Comparison of ENCODE assay signal across 8 cellular contexts in the genomic region with DNA sequence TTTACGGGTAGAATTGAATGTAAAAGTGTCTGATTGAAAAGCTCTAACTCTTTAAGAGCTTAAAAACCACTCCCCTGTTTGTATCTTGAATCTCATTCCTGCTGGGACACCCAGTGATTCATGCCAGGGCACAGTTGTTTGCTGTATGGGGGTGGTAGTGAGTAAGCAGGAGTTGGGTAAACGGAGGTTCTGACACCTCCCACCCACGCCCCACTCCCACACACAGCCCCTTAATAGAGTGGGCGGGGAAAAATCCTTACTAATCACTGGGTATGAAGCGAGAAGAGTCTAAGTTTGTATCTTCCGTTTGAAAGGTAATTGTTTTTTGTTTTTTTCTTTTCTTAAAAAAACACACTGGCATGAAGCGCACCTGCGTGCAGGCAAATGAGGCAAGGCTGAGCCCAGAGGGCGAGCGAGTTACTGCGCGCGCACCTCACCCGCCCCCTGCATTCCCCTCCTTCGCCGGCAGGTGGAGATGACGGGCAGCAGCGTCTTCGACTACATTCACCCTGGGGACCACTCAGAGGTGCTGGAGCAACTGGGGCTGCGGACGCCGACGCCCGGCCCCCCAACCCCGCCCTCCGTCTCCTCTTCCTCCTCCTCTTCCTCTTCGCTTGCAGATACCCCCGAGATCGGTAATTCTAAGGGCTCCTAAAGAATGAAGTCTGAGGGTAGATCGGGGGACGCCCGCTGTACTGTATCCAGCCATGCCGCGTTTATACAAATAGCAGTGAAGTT. TPM values are rescaled to one million over a fixed set of nuclear protein-coding genes. Genes with fewer than 3 reads are reported as not detected.
A peak's percentile ranks its signal among the peaks of the same experiment; 100 is the strongest.
DNase-seq lines count a peak whose midpoint lies in the region; ATAC-seq, FAIRE-seq and TF ChIP-seq lines count a peak whose summit lies in the region.

No MANE protein-coding gene starts in this region.

- peak; percentile 74 for DNase-seq in DMS 273 treated with DMSO at 0.1 percent for 48 hours (lab: John Stamatoyannopoulos, UW)
- DNase-seq in Karpas-422: peak; percentile 98
- DNase-seq in RCC 7860 (ENCODE audit: low spot score): peak; percentile 63
- peak; percentile 93 for DNase-seq in activated T-helper 1 cell treated with anti-CD3 and anti-CD28 coated beads, Interleukin-12 subunit alpha, Interleukin-12 subunit beta, Interleukin-2, Interleukin-4 antibody, amounts not matched to agents 30 ng/mL and 10 ng/mL and 1 ng/mL, durations not matched to agents 14 hours and 24 hours and 36 hours (ENCODE audit: low spot score)
- peak; percentile 66 to 71 for DNase-seq in fibroblast of lung (ENCODE audit: low read depth in 2 of 2)
- DNase-seq in naive thymus-derived CD8-positive, alpha-beta T cell: peak; percentile 92 to 100 (median 96)
- peak; percentile 92 for DNase-seq in stimulated activated naive B cell treated with anti-CD40 and anti-IgM and Interleukin-4, amounts not matched to agents 10 μg/mL and 1 μg/mL and 100 μg/mL, for 72 hours

- H3K4me1 ChIP-seq in Karpas-422 (ENCODE audit: low read length) (peaks cover 19% of the 10 kb centered on the region), fibroblast of lung (ENCODE audit: control insufficient read depth, extremely low read depth, insufficient read depth, low read length) (peaks cover 3% of the 10 kb centered on the region)

- intact Hi-C loops in activated T-helper 1 cell treated with anti-CD3 and anti-CD28 coated beads, Interleukin-12 subunit alpha, Interleukin-12 subunit beta, Interleukin-2, Interleukin-4 antibody, amounts not matched to agents 30 ng/mL and 10 ng/mL and 1 ng/mL, durations not matched to agents 14 hours and 24 hours and 36 hours (cut with micrococcal nuclease): loop anchor here (1.0 to 5.0 kb wide), 6 partner anchors 13 to 312 kb away; a partner anchor contains a TSS

- H3K36me3 ChIP-seq in Karpas-422 (ENCODE audit: insufficient read depth, low read length) (no peaks in the 10 kb centered on the region), fibroblast of lung (ENCODE audit: control insufficient read depth, insufficient read depth, low read length) (no peaks in the 10 kb centered on the region)

- POLR2A ChIA-PET in naive thymus-derived CD8-positive, alpha-beta T cell (lab: Charles Lee): interaction anchor here (0.6 to 3.5 kb wide), 7 partner anchors 12 to 238 kb away, joined by 3 to 13 read pairs (median 4); a partner anchor contains a TSS

- no peaks in the 10 kb centered on the region for H4K20me1 ChIP-seq in Karpas-422 (ENCODE audit: insufficient read depth, low read depth, low read length)
- no peaks in the 10 kb centered on the region for H4K20me1 ChIP-seq in fibroblast of lung (ENCODE audit: control insufficient read depth, extremely low read depth, insufficient read depth, low read length)

- H3K36me3 Mint-ChIP-seq in activated T-helper 1 cell treated with anti-CD3 and anti-CD28 coated beads, Interleukin-12 subunit alpha, Interleukin-12 subunit beta, Interleukin-2, Interleukin-4 antibody, amounts not matched to agents 30 ng/mL and 10 ng/mL and 1 ng/mL, durations not matched to agents 14 hours and 24 hours and 36 hours (ENCODE audit: low read depth): no peaks in the 10 kb centered on the region
- H3K36me3 Mint-ChIP-seq in naive thymus-derived CD8-positive, alpha-beta T cell: no peaks in the 10 kb centered on the region
- peaks cover 2 to 4% of the 10 kb centered on the region in 2 donors for H3K36me3 Mint-ChIP-seq in stimulated activated naive B cell treated with anti-CD40 and anti-IgM and Interleukin-4, amounts not matched to agents 10 μg/mL and 1 μg/mL and 100 μg/mL, for 72 hours

- H3K79me2 ChIP-seq in Karpas-422 (ENCODE audit: low read length) (no peaks in the 10 kb centered on the region), fibroblast of lung (ENCODE audit: control insufficient read depth, insufficient read depth, low read length) (no peaks in the 10 kb centered on the region)

- peak; percentile 86 to 89 for TF ChIP-seq CTCF in fibroblast of lung (conservative IDR thresholded peaks at IDR 0.05 in 1 of 2, IDR thresholded peaks at IDR 0.05 in 1 of 2; ENCODE audit: low read depth in 1 of 2, low read length in 2 of 2)

- H2AFZ ChIP-seq in Karpas-422 (ENCODE audit: low read length) (peak overlapping the region; percentile 90), fibroblast of lung (ENCODE audit: low read length) (peak overlapping the region; percentile 86)

- H3K27ac Mint-ChIP-seq in activated T-helper 1 cell treated with anti-CD3 and anti-CD28 coated beads, Interleukin-12 subunit alpha, Interleukin-12 subunit beta, Interleukin-2, Interleukin-4 antibody, amounts not matched to agents 30 ng/mL and 10 ng/mL and 1 ng/mL, durations not matched to agents 14 hours and 24 hours and 36 hours: peak overlapping the region; percentile 92
- H3K27ac Mint-ChIP-seq in naive thymus-derived CD8-positive, alpha-beta T cell: peak overlapping the region; percentile 46 to 91 (median 86)
- peak overlapping the region; percentile 90 for H3K27ac Mint-ChIP-seq in stimulated activated naive B cell treated with anti-CD40 and anti-IgM and Interleukin-4, amounts not matched to agents 10 μg/mL and 1 μg/mL and 100 μg/mL, for 72 hours

- H3K9me2 ChIP-seq in Karpas-422 (replicated peaks; ENCODE audit: insufficient read depth, low read length): no peaks in the 10 kb centered on the region

- peaks cover 24% of the 10 kb centered on the region for H3K4me1 Mint-ChIP-seq in activated T-helper 1 cell treated with anti-CD3 and anti-CD28 coated beads, Interleukin-12 subunit alpha, Interleukin-12 subunit beta, Interleukin-2, Interleukin-4 antibody, amounts not matched to agents 30 ng/mL and 10 ng/mL and 1 ng/mL, durations not matched to agents 14 hours and 24 hours and 36 hours (ENCODE audit: low read depth)
- peaks cover 10 to 23% (median 16%) of the 10 kb centered on the region in 4 donors for H3K4me1 Mint-ChIP-seq in naive thymus-derived CD8-positive, alpha-beta T cell
- peaks cover 20 to 28% of the 10 kb centered on the region in 2 donors for H3K4me1 Mint-ChIP-seq in stimulated activated naive B cell treated with anti-CD40 and anti-IgM and Interleukin-4, amounts not matched to agents 10 μg/mL and 1 μg/mL and 100 μg/mL, for 72 hours

- H3K27ac ChIP-seq in Karpas-422 (ENCODE audit: low read length) (peak overlapping the region; percentile 36; the same call in 1 of the 2 replicates), fibroblast of lung (ENCODE audit: insufficient read depth, low read length) (peak overlapping the region; percentile 16)

- H3K4me2 ChIP-seq in Karpas-422 (ENCODE audit: low read depth, low read length, poor library complexity, severe bottlenecking): peak overlapping the region; percentile 83
- H3K4me2 ChIP-seq in fibroblast of lung (ENCODE audit: extremely low read depth, insufficient read depth, low read length): peak overlapping the region; percentile 91

- FAIRE-seq in RCC 7860 (lab: Jason Lieb, UNC): peak; percentile 36

- H3K4me3 ChIP-seq in Karpas-422 (ENCODE audit: low read length): peak overlapping the region; percentile 70
- peak overlapping the region; percentile 32 to 65 (median 46) for H3K4me3 ChIP-seq in fibroblast of lung (replicated peaks in 1 of 4; ENCODE audit: control extremely low read depth in 1 of 4, insufficient read depth in 1 of 4, low read depth in 3 of 4, low read length in 4 of 4)

- no peaks in the 10 kb centered on the region for H3K27me3 ChIP-seq in Karpas-422 (ENCODE audit: low read length)
- H3K27me3 ChIP-seq in fibroblast of lung (ENCODE audit: control insufficient read depth, insufficient read depth, low read length): no peaks in the 10 kb centered on the region

- peaks cover 13% of the 10 kb centered on the region for H3K27me3 Mint-ChIP-seq in activated T-helper 1 cell treated with anti-CD3 and anti-CD28 coated beads, Interleukin-12 subunit alpha, Interleukin-12 subunit beta, Interleukin-2, Interleukin-4 antibody, amounts not matched to agents 30 ng/mL and 10 ng/mL and 1 ng/mL, durations not matched to agents 14 hours and 24 hours and 36 hours (ENCODE audit: insufficient read depth)
- H3K27me3 Mint-ChIP-seq in naive thymus-derived CD8-positive, alpha-beta T cell: peaks cover 3 to 18% (median 4%) of the 10 kb centered on the region in 5 donors
- H3K27me3 Mint-ChIP-seq in stimulated activated naive B cell treated with anti-CD40 and anti-IgM and Interleukin-4, amounts not matched to agents 10 μg/mL and 1 μg/mL and 100 μg/mL, for 72 hours: peaks cover 15 to 17% of the 10 kb centered on the region in 2 donors

- H3K9me3 Mint-ChIP-seq in activated T-helper 1 cell treated with anti-CD3 and anti-CD28 coated beads, Interleukin-12 subunit alpha, Interleukin-12 subunit beta, Interleukin-2, Interleukin-4 antibody, amounts not matched to agents 30 ng/mL and 10 ng/mL and 1 ng/mL, durations not matched to agents 14 hours and 24 hours and 36 hours: no peaks in the 10 kb centered on the region
- H3K9me3 Mint-ChIP-seq in naive thymus-derived CD8-positive, alpha-beta T cell: no peaks in the 10 kb centered on the region
- no peaks in the 10 kb centered on the region for H3K9me3 Mint-ChIP-seq in stimulated activated naive B cell treated with anti-CD40 and anti-IgM and Interleukin-4, amounts not matched to agents 10 μg/mL and 1 μg/mL and 100 μg/mL, for 72 hours

- peak overlapping the region; percentile 86 for H3K4me3 Mint-ChIP-seq in activated T-helper 1 cell treated with anti-CD3 and anti-CD28 coated beads, Interleukin-12 subunit alpha, Interleukin-12 subunit beta, Interleukin-2, Interleukin-4 antibody, amounts not matched to agents 30 ng/mL and 10 ng/mL and 1 ng/mL, durations not matched to agents 14 hours and 24 hours and 36 hours
- peak overlapping the region; percentile 80 to 96 (median 92) for H3K4me3 Mint-ChIP-seq in naive thymus-derived CD8-positive, alpha-beta T cell
- H3K4me3 Mint-ChIP-seq in stimulated activated naive B cell treated with anti-CD40 and anti-IgM and Interleukin-4, amounts not matched to agents 10 μg/mL and 1 μg/mL and 100 μg/mL, for 72 hours: peak overlapping the region; percentile 79 to 95

- no peaks in the 10 kb centered on the region for H3K9me3 ChIP-seq in Karpas-422 (ENCODE audit: low read length)
- H3K9me3 ChIP-seq in fibroblast of lung (ENCODE audit: control insufficient read depth, insufficient read depth, low read depth, low read length): no peaks in the 10 kb centered on the region

- peak; percentile 80 for ATAC-seq in GM21529 (IDR thresholded peaks at IDR 0.05; ENCODE audit: unreplicated experiment)
- ATAC-seq in naive thymus-derived CD8-positive, alpha-beta T cell: peak; percentile 92 to 95
- ATAC-seq in stimulated activated naive B cell treated with anti-CD40 and anti-IgM and Interleukin-4, amounts not matched to agents 10 μg/mL and 1 μg/mL and 100 μg/mL, for 72 hours (replicated peaks): peak; percentile 94 to 96

- H3K9ac ChIP-seq in Karpas-422 (ENCODE audit: low read length) (peak overlapping the region; percentile 75), fibroblast of lung (ENCODE audit: insufficient read depth, low read length) (no peak overlapping the region)

RNA-seq across cellular contexts. Expression of a gene that starts 12.8 kb away (rescaled TPM):
- 35.8 and 67.5 TPM in 2 replicates for total RNA-seq in Karpas-422 (2014; rRNA removed; shearing (Covaris generic); ENCODE audit: low replicate concordance)
- total RNA-seq in activated T-helper 1 cell treated with anti-CD3 and anti-CD28 coated beads, Interleukin-12 subunit alpha, Interleukin-12 subunit beta, Interleukin-2, Interleukin-4 antibody, amounts not matched to agents 30 ng/mL and 10 ng/mL and 1 ng/mL, durations not matched to agents 14 hours and 24 hours and 36 hours: 51.0 and 52.1 TPM in 2 replicates
- total RNA-seq in fibroblast of lung: 7.7 and 27.1 TPM in 2 replicates
- 4.1 and 6.9 TPM in 2 replicates for polyA plus RNA-seq in fibroblast of lung
- polyA plus RNA-seq in fibroblast of lung (2012): 16.4 and 34.2 TPM in 2 replicates
- 1.9 and 2.9 TPM in 2 replicates for polyA minus RNA-seq in fibroblast of lung (ENCODE audit: low replicate concordance)
- total RNA-seq in naive thymus-derived CD8-positive, alpha-beta T cell: 10 to 100 TPM; 30.1 to 31.7 TPM
- polyA plus RNA-seq in naive thymus-derived CD8-positive, alpha-beta T cell: 100 to 1,000 TPM; 118 to 154 (median 144) TPM

RNA-seq across cellular contexts. Expression of a gene that starts 16.0 kb away (rescaled TPM):
- 4.8 and 5.7 TPM in 2 replicates for total RNA-seq in Karpas-422 (2014; rRNA removed; shearing (Covaris generic); ENCODE audit: low replicate concordance)
- total RNA-seq in activated T-helper 1 cell treated with anti-CD3 and anti-CD28 coated beads, Interleukin-12 subunit alpha, Interleukin-12 subunit beta, Interleukin-2, Interleukin-4 antibody, amounts not matched to agents 30 ng/mL and 10 ng/mL and 1 ng/mL, durations not matched to agents 14 hours and 24 hours and 36 hours: 0.39 and 0.49 TPM in 2 replicates
- 0.26 and 0.33 TPM in 2 replicates for total RNA-seq in fibroblast of lung
- 0.22 and 0.34 TPM in 2 replicates for polyA plus RNA-seq in fibroblast of lung
- polyA plus RNA-seq in fibroblast of lung (2012): 0.84 and 0.88 TPM in 2 replicates
- 0.44 and 0.71 TPM in 2 replicates for polyA minus RNA-seq in fibroblast of lung (ENCODE audit: low replicate concordance)
- total RNA-seq in naive thymus-derived CD8-positive, alpha-beta T cell: 1 to 10 TPM in 1 of 2 experiments, under 1 TPM in 1; 0.62 to 1.1 TPM
- under 1 TPM; 0.16 to 0.60 (median 0.22) TPM for polyA plus RNA-seq in naive thymus-derived CD8-positive, alpha-beta T cell

Comparison
In these comparisons a context has a peak if more than half of its experiments do, and no peak if none do; other contexts are left out.
1. Peak in every context shown above with its lines: DNase-seq, ATAC-seq, H3K4me3 ChIP-seq and H3K27ac ChIP-seq.